14 cellular contexts compared by ENCODE assay signal in genomic region chr1:54995835-54996234, GRCh38. TPM values are rescaled to one million over a fixed set of nuclear protein-coding genes. Genes with fewer than 3 reads are reported as not detected.
DNase-seq lines count a peak whose midpoint lies in the region; ATAC-seq, FAIRE-seq and TF ChIP-seq lines count a peak whose summit lies in the region.
"Had no signal": no experiment of that assay in that cellular context is flagged by ENCODE, and none has a peak within 500 bp of the region (broad histone marks: within the 10 kb centered on the region; RNA-seq: fewer than 3 reads in every experiment).

No MANE protein-coding gene starts in this region.

- no peak for ATAC-seq in GM12878
- no peak for ATAC-seq in stimulated activated naive B cell treated with anti-CD40 and anti-IgM and Interleukin-4, amounts not matched to agents 10 μg/mL and 1 μg/mL and 100 μg/mL, for 72 hours (replicated peaks)

- POLR2A ChIA-PET in GM12878 (lab: Charles Lee), result no interaction called here

- no peaks in the 10 kb centered on the region for H3K9me3 Mint-ChIP-seq in stimulated activated naive B cell treated with anti-CD40 and anti-IgM and Interleukin-4, amounts not matched to agents 10 μg/mL and 1 μg/mL and 100 μg/mL, for 72 hours
- H3K9me3 Mint-ChIP-seq: endodermal cell, memory B cell had no signal

- DNase-seq in activated CD8-positive, alpha-beta memory T cell treated with anti-CD3 and anti-CD28 coated beads for 24 hours, result peak; percentile 61
- DNase-seq in activated CD8-positive, alpha-beta memory T cell treated with anti-CD3 and anti-CD28 coated beads, Interleukin-2, amount 50 U/mL, for 4 hours, result no peak
- DNase-seq in activated CD4-positive, alpha-beta T cell treated with anti-CD3 and anti-CD28 coated beads, Interleukin-2, amount 50 U/mL, for 1 hour, result peak; percentile 13
- DNase-seq in GM12878 (ENCODE audit: low read depth, low spot score) (no peak), uterus (no peak), lower leg skin (ENCODE audit: low spot score in 2 of 2) (no peak), COR-L47 (lab: John Stamatoyannopoulos, UW) (no peak)
- DNase-seq in stimulated activated naive B cell treated with anti-CD40 and anti-IgM and Interleukin-4, amounts not matched to agents 10 μg/mL and 1 μg/mL and 100 μg/mL, for 72 hours, result no peak
- DNase-seq: NCI-H1105, NCI-H510A had no signal

- H3K4me1 ChIP-seq in GM12878 (ENCODE audit: control insufficient read depth, insufficient read depth, low read length) (peaks cover 3% of the 10 kb centered on the region; the same call in 1 of the 2 replicates), uterus (no peaks in the 10 kb centered on the region)

- H3K4me3 Mint-ChIP-seq in stimulated activated naive B cell treated with anti-CD40 and anti-IgM and Interleukin-4, amounts not matched to agents 10 μg/mL and 1 μg/mL and 100 μg/mL, for 72 hours, result no peak overlapping the region

- TF ChIP-seq RAD21 in GM12878 (IDR thresholded peaks at IDR 0.05; ENCODE audit: insufficient read depth, low read depth, low read length), result no peak

- H3K9me3 ChIP-seq in GM12878 (replicated peaks; ENCODE audit: control insufficient read depth, insufficient read depth, low read length) (no peaks in the 10 kb centered on the region), uterus (no peaks in the 10 kb centered on the region)
- H3K9me3 ChIP-seq: body of pancreas had no signal

- WGBS in GM12878 (ENCODE audit: insufficient coverage, insufficient replicate concordance, low lambda C conversion rate, missing lambda C conversion rate), result 16% methylated on average over 9 of the region's 9 CpGs
- 78 to 85% methylated on average over 9 of the region's 9 CpGs for WGBS in lower leg skin, 2 donors

- H3K27ac Mint-ChIP-seq in stimulated activated naive B cell treated with anti-CD40 and anti-IgM and Interleukin-4, amounts not matched to agents 10 μg/mL and 1 μg/mL and 100 μg/mL, for 72 hours, result peak overlapping the region; percentile 7
- H3K27ac Mint-ChIP-seq: endodermal cell, memory B cell, progenitor cell of endocrine pancreas had no signal

- no peaks in the 10 kb centered on the region; the same call in 1 of the 2 replicates for H4K20me1 ChIP-seq in GM12878 (ENCODE audit: control insufficient read depth, insufficient read depth)

- peaks cover 35 to 50% of the 10 kb centered on the region in 2 donors for H3K27me3 Mint-ChIP-seq in stimulated activated naive B cell treated with anti-CD40 and anti-IgM and Interleukin-4, amounts not matched to agents 10 μg/mL and 1 μg/mL and 100 μg/mL, for 72 hours

- intact Hi-C loops in GM12878 (cut with micrococcal nuclease; ENCODE audit: unreplicated experiment) (loop anchor here (1.0 kb wide), 2 partner anchors 46 to 51 kb away; no protein-coding TSS in a partner anchor), uterus (cut with DNase I; ENCODE audit: low total_unique reads) (no loop called here), lower leg skin (cut with DNase I; ENCODE audit: low total_unique reads) (loop anchor here (10.0 kb wide), 2 partner anchors 51 to 501 kb away; no protein-coding TSS in a partner anchor)

- TF ChIP-seq CTCF in GM12878 (IDR thresholded peaks at IDR 0.05 in 2 of 3, conservative IDR thresholded peaks at IDR 0.05 in 1 of 3; ENCODE audit: control insufficient read depth in 2 of 3, extremely low read depth in 1 of 3, insufficient read depth in 1 of 3, low read depth in 3 of 3, low read length in 3 of 3) (no peak), uterus (IDR thresholded peaks at IDR 0.05) (no peak), lower leg skin (IDR thresholded peaks at IDR 0.05) (no peak)

- H3K27me3 ChIP-seq in GM12878 (replicated peaks in 1 of 2; ENCODE audit: control insufficient read depth in 2 of 2, insufficient read depth in 2 of 2, low read length in 1 of 2) (peaks cover 2 to 5% of the 10 kb centered on the region in 2 experiments), uterus (no peaks in the 10 kb centered on the region)

- no peak overlapping the region for H2AFZ ChIP-seq in GM12878 (ENCODE audit: control insufficient read depth, low read depth, low read length)

- H3K9ac ChIP-seq in GM12878 (ENCODE audit: control insufficient read depth, insufficient read depth, low read length), result no peak overlapping the region

- TF ChIP-seq POLR2A in GM12878 (IDR thresholded peaks at IDR 0.05; ENCODE audit: low read depth, low read length) (no peak), uterus (IDR thresholded peaks at IDR 0.05) (no peak), lower leg skin (IDR thresholded peaks at IDR 0.05) (no peak)

- H3K4me1 Mint-ChIP-seq in stimulated activated naive B cell treated with anti-CD40 and anti-IgM and Interleukin-4, amounts not matched to agents 10 μg/mL and 1 μg/mL and 100 μg/mL, for 72 hours, result peaks cover 8 to 12% of the 10 kb centered on the region in 2 donors

- no peak overlapping the region for H3K27ac ChIP-seq in GM12878 (ENCODE audit: control insufficient read depth, insufficient read depth)
- H3K27ac ChIP-seq in uterus, result no peak overlapping the region
- H3K27ac ChIP-seq: body of pancreas had no signal

- H3K36me3 Mint-ChIP-seq in stimulated activated naive B cell treated with anti-CD40 and anti-IgM and Interleukin-4, amounts not matched to agents 10 μg/mL and 1 μg/mL and 100 μg/mL, for 72 hours, result no peaks in the 10 kb centered on the region
- H3K36me3 Mint-ChIP-seq: memory B cell had no signal

- CTCF ChIA-PET in GM12878 (lab: Yijun Ruan, JAX), result interaction anchor here (0.7 to 19.5 kb wide), 15 partner anchors 8 to 123 kb away, joined by 3 to 436 read pairs (median 5); no protein-coding TSS in a partner anchor

- no peaks in the 10 kb centered on the region for H3K36me3 ChIP-seq in GM12878 (ENCODE audit: control insufficient read depth in 2 of 2, insufficient read depth in 2 of 2, low read length in 1 of 2)
- no peaks in the 10 kb centered on the region for H3K36me3 ChIP-seq in uterus

- SMC1A ChIA-PET in GM12878 (lab: Charles Lee; ENCODE audit: uncharacterized antibody, unreplicated experiment), result interaction anchor here (0.8 to 6.7 kb wide), 7 partner anchors 11 to 56 kb away, joined by 3 to 147 read pairs (median 6); no protein-coding TSS in a partner anchor

- in situ Hi-C loops in GM12878 (cut with MboI), result loop anchor here (5.0 kb wide), 1 partner anchor 44 kb away; no protein-coding TSS in a partner anchor

- RAD21 ChIA-PET in GM12878 (lab: Charles Lee; ENCODE audit: unreplicated experiment), result interaction anchor here (1.4 to 5.0 kb wide), 2 partner anchors 38 to 48 kb away, joined by 5 to 156 read pairs; no protein-coding TSS in a partner anchor

- H3K4me2 ChIP-seq in GM12878 (ENCODE audit: control insufficient read depth, insufficient read depth), result 0 out of 2 replicates have a peak overlapping the region, but pooled peaks have one; percentile 3

- H3K4me3 ChIP-seq in GM12878 (no peak overlapping the region), uterus (no peak overlapping the region), lower leg skin (ENCODE audit: low read depth, poor library complexity, severe bottlenecking) (no peak overlapping the region)
- H3K4me3 ChIP-seq: body of pancreas had no signal

- no peak for FAIRE-seq in GM12878 (lab: Jason Lieb, UNC)

- TF ChIP-seq EP300 in GM12878 (IDR thresholded peaks at IDR 0.05; ENCODE audit: borderline replicate concordance in 1 of 2, control insufficient read depth in 1 of 2, low read depth in 2 of 2, low read length in 2 of 2), result no peak

- no peaks in the 10 kb centered on the region for H3K79me2 ChIP-seq in GM12878 (ENCODE audit: control insufficient read depth, insufficient read depth, low read length)

- BruUV-seq in GM12878 (replicated peaks; lab: Mats Ljungman, UMichigan), result no TSS peak

RNA-seq across cellular contexts. Expression of gene BSND, which starts 2.9 kb away (rescaled TPM):
- not detected in 2 replicates for total RNA-seq in GM12878 (2013; cell fraction: nucleolus; rRNA removed)
- total RNA-seq in GM12878 (2014; rRNA removed) (not detected in 2 replicates), GM12878 (2014; rRNA removed; fragmentation: Illumina TruSeq; extraction: Trizol) (not detected in 2 replicates), GM12878 (2021) (0.03 TPM in 1 of 2 replicates, not detected in the other), uterus (not detected), lower leg skin (not detected)
- polyA plus RNA-seq in GM12878 (2011; ENCODE audit: low read depth), result not detected
- polyA plus RNA-seq in GM12878 (2011; rRNA removed) (not detected in 2 replicates), GM12878 (2014; fragmentation: Illumina TruSeq; extraction: Trizol) (not detected in 2 replicates), GM12878 (2014; fragmentation: Nextera tagmentation; extraction: Ambion mirVana) (not detected), GM12878 (2014; rRNA removed) (0.01 TPM in 1 of 2 replicates, not detected in the other), GM12878 (2016; fragmentation: Nextera tagmentation; extraction: Ambion mirVana) (not detected)
- 0.01 TPM in 1 of 2 replicates, not detected in the other for polyA plus RNA-seq in GM12878 (2011; cell fraction: cytosol; rRNA removed)
- 0.03 TPM in 1 of 2 replicates, not detected in the other for polyA plus RNA-seq in GM12878 (2011; cell fraction: nucleus; rRNA removed)
- polyA plus RNA-seq in GM12878 (2012), result 0.03 TPM in 1 of 2 replicates, not detected in the other
- polyA minus RNA-seq in GM12878 (2011; rRNA and poly(A)+ RNA removed), result not detected in 2 replicates
- polyA minus RNA-seq in GM12878 (2011; cell fraction: cytosol; rRNA and poly(A)+ RNA removed), result not detected in 2 replicates
- polyA minus RNA-seq in GM12878 (2011; cell fraction: nucleus; rRNA and poly(A)+ RNA removed), result not detected in 2 replicates
- total RNA-seq: body of pancreas, progenitor cell of endocrine pancreas had no signal

RNA-seq across cellular contexts. Expression of gene TMEM61, which starts 15.4 kb away (rescaled TPM):
- not detected in 2 replicates for total RNA-seq in GM12878 (2013; cell fraction: nucleolus; rRNA removed)
- not detected in 2 replicates for total RNA-seq in GM12878 (2014; rRNA removed)
- total RNA-seq in GM12878 (2014; rRNA removed; fragmentation: Illumina TruSeq; extraction: Trizol), result not detected in 2 replicates
- total RNA-seq in GM12878 (2021), result not detected in 2 replicates
- polyA plus RNA-seq in GM12878 (2011; ENCODE audit: low read depth), result not detected
- polyA plus RNA-seq in GM12878 (2011; rRNA removed), result not detected in 2 replicates
- polyA plus RNA-seq in GM12878 (2011; cell fraction: cytosol; rRNA removed), result not detected in 2 replicates
- not detected in 2 replicates for polyA plus RNA-seq in GM12878 (2011; cell fraction: nucleus; rRNA removed)
- polyA plus RNA-seq in GM12878 (2012), result not detected in 2 replicates
- polyA plus RNA-seq in GM12878 (2014; fragmentation: Illumina TruSeq; extraction: Trizol), result not detected in 2 replicates
- polyA plus RNA-seq in GM12878 (2014; fragmentation: Nextera tagmentation; extraction: Ambion mirVana), result not detected
- polyA plus RNA-seq in GM12878 (2014; rRNA removed), result not detected in 2 replicates
- not detected for polyA plus RNA-seq in GM12878 (2016; fragmentation: Nextera tagmentation; extraction: Ambion mirVana)
- polyA minus RNA-seq in GM12878 (2011; rRNA and poly(A)+ RNA removed), result not detected in 2 replicates
- polyA minus RNA-seq in GM12878 (2011; cell fraction: cytosol; rRNA and poly(A)+ RNA removed), result not detected in 2 replicates
- polyA minus RNA-seq in GM12878 (2011; cell fraction: nucleus; rRNA and poly(A)+ RNA removed), result not detected in 2 replicates
- under 1 TPM in 1 of 4 donors, not detected in 3; 0.35 TPM for total RNA-seq in uterus
- total RNA-seq in lower leg skin, result 1 to 10 TPM; 3.1 to 4.6 (median 4.4) TPM
- total RNA-seq: endodermal cell had no signal

RNA-seq across cellular contexts. Expression of gene PCSK9, which starts 43.5 kb away (rescaled TPM):
- total RNA-seq in GM12878 (2013; cell fraction: nucleolus; rRNA removed), result not detected in 2 replicates
- total RNA-seq in GM12878 (2014; rRNA removed) (not detected in 2 replicates), GM12878 (2014; rRNA removed; fragmentation: Illumina TruSeq; extraction: Trizol) (not detected in 2 replicates), GM12878 (2021) (0.15 and 0.21 TPM in 2 replicates), uterus (1 to 10 TPM in 1 of 4 donors, not detected in 3; 2.9 TPM), lower leg skin (1 to 10 TPM in 2 of 4 donors, under 1 TPM in 2; 0.25 to 1.2 (median 0.69) TPM)
- not detected for polyA plus RNA-seq in GM12878 (2011; ENCODE audit: low read depth)
- polyA plus RNA-seq in GM12878 (2011; rRNA removed) (not detected in 2 replicates), GM12878 (2014; fragmentation: Illumina TruSeq; extraction: Trizol) (not detected in 2 replicates), GM12878 (2014; fragmentation: Nextera tagmentation; extraction: Ambion mirVana) (not detected), GM12878 (2014; rRNA removed) (not detected in 2 replicates), GM12878 (2016; fragmentation: Nextera tagmentation; extraction: Ambion mirVana) (under 1 TPM in 1 of 2 experiments, not detected in 1; 0.03 TPM)
- not detected in 2 replicates for polyA plus RNA-seq in GM12878 (2011; cell fraction: cytosol; rRNA removed)
- polyA plus RNA-seq in GM12878 (2011; cell fraction: nucleus; rRNA removed), result 0.04 and 0.07 TPM in 2 replicates
- polyA plus RNA-seq in GM12878 (2012), result not detected in 2 replicates
- not detected in 2 replicates for polyA minus RNA-seq in GM12878 (2011; rRNA and poly(A)+ RNA removed)
- polyA minus RNA-seq in GM12878 (2011; cell fraction: cytosol; rRNA and poly(A)+ RNA removed), result 2.1 and 2.6 TPM in 2 replicates
- 0.12 and 0.57 TPM in 2 replicates for polyA minus RNA-seq in GM12878 (2011; cell fraction: nucleus; rRNA and poly(A)+ RNA removed)

Comparison
In these comparisons a context has a peak if more than half of its experiments do, and no peak if none do; other contexts are left out.
1. DNase-seq: peak in activated CD8-positive, alpha-beta memory T cell treated with anti-CD3 and anti-CD28 coated beads for 24 hours (single experiment) and activated CD4-positive, alpha-beta T cell treated with anti-CD3 and anti-CD28 coated beads, Interleukin-2, amount 50 U/mL, for 1 hour (single experiment); none in activated CD8-positive, alpha-beta memory T cell treated with anti-CD3 and anti-CD28 coated beads, Interleukin-2, amount 50 U/mL, for 4 hours (single experiment), GM12878 (single experiment), stimulated activated naive B cell treated with anti-CD40 and anti-IgM and Interleukin-4, amounts not matched to agents 10 μg/mL and 1 μg/mL and 100 μg/mL, for 72 hours (single experiment), uterus (0 of 2), lower leg skin (0 of 2) and COR-L47 (single experiment).